ENCODE assay signal across 8 cellular contexts in genomic region chr9:105881654-105882349, GRCh38.
DNase-seq lines count a peak whose midpoint lies in the region; ATAC-seq and TF ChIP-seq lines count a peak whose summit lies in the region.

No MANE protein-coding gene starts in this region.

- H3K9me2 ChIP-seq in GM23338 (ENCODE audit: insufficient read depth) (no peaks in the 10 kb centered on the region), SU-DHL-6 (replicated peaks; ENCODE audit: insufficient read depth, low read length) (no peaks in the 10 kb centered on the region)

- no peaks in the 10 kb centered on the region; the same call in 2 of the 3 replicates for H3K9me3 Mint-ChIP-seq in GM23338

- H3K9me3 ChIP-seq in SU-DHL-6 (ENCODE audit: insufficient read depth, low read length), result no peaks in the 10 kb centered on the region
- H3K9me3 ChIP-seq in adipocyte (ENCODE audit: control insufficient read depth, low read length), result no peaks in the 10 kb centered on the region

- H3K27me3 Mint-ChIP-seq in GM23338 (ENCODE audit: insufficient read depth, low read depth, poor library complexity), result peaks cover 2% of the 10 kb centered on the region

- DNase-seq in GDM1 (lab: John Stamatoyannopoulos, UW) (peak; percentile 63), GM23338 (ENCODE audit: low spot score) (peak; percentile 93), MV-4-11 (lab: John Stamatoyannopoulos, UW) (peak; percentile 50), adipocyte (ENCODE audit: low read depth) (peak; percentile 78), hepatic stellate cell (ENCODE audit: low spot score) (peak; percentile 14), smooth muscle cell of the brain vasculature (ENCODE audit: low read depth, low spot score) (peak; percentile 26)

- no peaks in the 10 kb centered on the region for H3F3A ChIP-seq in GM23338 (replicated peaks; ENCODE audit: low read depth)
- H3F3A ChIP-seq in SU-DHL-6 (ENCODE audit: insufficient read depth), result no peaks in the 10 kb centered on the region

- H3K9ac ChIP-seq in SU-DHL-6 (ENCODE audit: low read length) (no peak overlapping the region), adipocyte (ENCODE audit: low read length) (no peak overlapping the region)

- TF ChIP-seq CTCF in GM23338 (conservative IDR thresholded peaks at IDR 0.05; ENCODE audit: low read depth in 2 of 2) (peak; percentile 91 to 99), SU-DHL-6 (IDR thresholded peaks at IDR 0.05; ENCODE audit: insufficient read depth, low read length, poor library complexity, severe bottlenecking) (peak; percentile 85)

- H3K4me2 ChIP-seq in GM23338 (no peak overlapping the region), SU-DHL-6 (ENCODE audit: low read depth, low read length, poor library complexity, severe bottlenecking) (no peak overlapping the region)

- H3K79me2 ChIP-seq in GM23338 (replicated peaks; ENCODE audit: insufficient read depth) (no peaks in the 10 kb centered on the region), SU-DHL-6 (ENCODE audit: insufficient read depth, low read length) (no peaks in the 10 kb centered on the region)

- H3K4me3 Mint-ChIP-seq in GM23338, result no peak overlapping the region

- H3K27ac Mint-ChIP-seq in GM23338, result no peak overlapping the region

- no peaks in the 10 kb centered on the region for H3K27me3 ChIP-seq in GM23338 (ENCODE audit: insufficient read depth)
- no peaks in the 10 kb centered on the region for H3K27me3 ChIP-seq in SU-DHL-6 (ENCODE audit: low read length)
- H3K27me3 ChIP-seq in adipocyte (replicated peaks; ENCODE audit: control insufficient read depth, insufficient read depth, low read length), result peaks cover 4% of the 10 kb centered on the region

- ATAC-seq in GM23338 (peak; percentile 88), GM18873 (IDR thresholded peaks at IDR 0.05; ENCODE audit: low FRiP score, unreplicated experiment) (no peak)

- no peaks in the 10 kb centered on the region; the same call in 1 of the 3 replicates for H3K4me1 Mint-ChIP-seq in GM23338

- H3K4me1 ChIP-seq in GM23338 (ENCODE audit: insufficient read depth), result no peaks in the 10 kb centered on the region
- H3K4me1 ChIP-seq in adipocyte (ENCODE audit: control insufficient read depth, insufficient read depth, low read length), result no peaks in the 10 kb centered on the region

- H3K27ac ChIP-seq in GM23338 (ENCODE audit: low read depth) (no peak overlapping the region), SU-DHL-6 (ENCODE audit: low read depth, low read length) (no peak overlapping the region)

- H3K4me3 ChIP-seq in GM23338 (no peak overlapping the region), SU-DHL-6 (ENCODE audit: insufficient read depth, low read length, poor library complexity, severe bottlenecking) (no peak overlapping the region), adipocyte (ENCODE audit: low read length) (no peak overlapping the region)

- H3K36me3 ChIP-seq in GM23338 (ENCODE audit: insufficient read depth) (no peaks in the 10 kb centered on the region), SU-DHL-6 (ENCODE audit: low read length) (no peaks in the 10 kb centered on the region), adipocyte (ENCODE audit: control insufficient read depth, insufficient read depth, low read length, severe bottlenecking) (no peaks in the 10 kb centered on the region)

- H4K20me1 ChIP-seq in GM23338 (replicated peaks; ENCODE audit: insufficient read depth) (no peaks in the 10 kb centered on the region), SU-DHL-6 (ENCODE audit: low read depth, low read length) (no peaks in the 10 kb centered on the region)

- no peak overlapping the region for H2AFZ ChIP-seq in GM23338
- H2AFZ ChIP-seq in SU-DHL-6 (ENCODE audit: low read depth, low read length, severe bottlenecking), result no peak overlapping the region

- H3K36me3 Mint-ChIP-seq in GM23338 (ENCODE audit: low read depth), result no peaks in the 10 kb centered on the region

TF ChIP-seq in GM23338, 12 proteins besides CTCF, POLR2A, EP300 and RAD21 (continues in another document):
- TF ChIP-seq JUNB (IDR thresholded peaks at IDR 0.05; ENCODE audit: unreplicated experiment) (no peak), REST (IDR thresholded peaks at IDR 0.05; ENCODE audit: unreplicated experiment) (no peak), CREB1 (CRISPR knock-in tag; IDR thresholded peaks at IDR 0.05; ENCODE audit: low read depth) (no peak)
- TF ChIP-seq, protein P1, sequence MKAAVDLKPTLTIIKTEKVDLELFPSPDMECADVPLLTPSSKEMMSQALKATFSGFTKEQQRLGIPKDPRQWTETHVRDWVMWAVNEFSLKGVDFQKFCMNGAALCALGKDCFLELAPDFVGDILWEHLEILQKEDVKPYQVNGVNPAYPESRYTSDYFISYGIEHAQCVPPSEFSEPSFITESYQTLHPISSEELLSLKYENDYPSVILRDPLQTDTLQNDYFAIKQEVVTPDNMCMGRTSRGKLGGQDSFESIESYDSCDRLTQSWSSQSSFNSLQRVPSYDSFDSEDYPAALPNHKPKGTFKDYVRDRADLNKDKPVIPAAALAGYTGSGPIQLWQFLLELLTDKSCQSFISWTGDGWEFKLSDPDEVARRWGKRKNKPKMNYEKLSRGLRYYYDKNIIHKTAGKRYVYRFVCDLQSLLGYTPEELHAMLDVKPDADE (IDR thresholded peaks at IDR 0.05), result no peak

Comparison
In these comparisons a context has a peak if more than half of its experiments do, and no peak if none do; other contexts are left out.
1. DNase-seq: peak in every context shown above with its lines; median percentile 93 in GM23338; 78 in adipocyte; 63 in GDM1; 50 in MV-4-11; 26 in smooth muscle cell of the brain vasculature; 14 in hepatic stellate cell.